In the genomic region with DNA sequence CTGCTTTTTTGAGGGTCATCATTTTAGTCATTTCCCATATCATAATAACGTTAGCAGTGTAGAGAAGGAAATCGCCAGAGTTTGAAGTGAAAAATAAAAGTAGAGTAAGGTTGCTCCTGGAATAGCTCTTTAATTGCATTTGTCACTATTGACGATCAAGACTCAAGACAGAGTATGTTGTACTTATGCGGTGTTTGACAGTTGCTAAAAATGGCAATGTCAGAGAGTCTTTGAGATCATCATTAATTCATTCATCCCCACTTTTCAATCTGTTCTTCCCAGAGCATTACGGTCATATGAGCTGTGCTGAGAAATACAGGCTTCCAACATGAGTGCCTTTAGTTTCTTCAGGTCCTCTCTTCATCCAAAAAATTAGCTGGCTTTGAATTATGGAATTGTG, we compare ENCODE assay signal across 35 cellular contexts.
"Had no signal": no experiment of that assay in that cellular context is flagged by ENCODE, and none has a peak within 500 bp of the region (broad histone marks: within the 10 kb centered on the region; RNA-seq: fewer than 3 reads in every experiment).

No MANE protein-coding gene starts in this region.

- H3K4me1 Mint-ChIP-seq: activated B cell treated with CpG ODN at 0.5 μM for 24 hours; activated CD4-positive, alpha-beta T cell treated with anti-CD3 and anti-CD28 coated beads, Interleukin-2, amount 10 ng/mL, durations not matched to agents 24 days and 14 days; activated naive CD8-positive, alpha-beta T cell treated with anti-CD3 and anti-CD28 coated beads for 36 hours; activated T-helper 17 cell treated with anti-CD3 and anti-CD28 coated beads, Interleukin-2, amount 50 U/mL, for 72 hours; central memory CD8-positive, alpha-beta T cell had no signal

- H3K36me3 ChIP-seq: adrenal gland, cardiac muscle cell had no signal

- H3K9me3 Mint-ChIP-seq: activated B cell treated with CpG ODN at 0.5 μM for 24 hours; activated CD4-positive, alpha-beta memory T cell treated with anti-CD3 and anti-CD28 coated beads for 36 hours; activated CD4-positive, alpha-beta T cell treated with anti-CD3 and anti-CD28 coated beads, Interleukin-2, amount 10 ng/mL, durations not matched to agents 24 days and 14 days; activated CD8-positive, alpha-beta T cell treated with anti-CD3 and anti-CD28 coated beads for 36 hours; activated naive CD4-positive, alpha-beta T cell treated with anti-CD3 and anti-CD28 coated beads for 36 hours; activated naive CD4-positive, alpha-beta T cell treated with anti-CD3 and anti-CD28 coated beads, Interleukin-2, amount 50 U/mL, for 72 hours; activated naive CD8-positive, alpha-beta T cell treated with anti-CD3 and anti-CD28 coated beads for 36 hours; activated T-cell treated with anti-CD3 and anti-CD28 coated beads, Interleukin-2, amount 50 U/mL, for 4 hours; activated T-cell treated with anti-CD3 and anti-CD28 coated beads, Interleukin-2, amount 50 U/mL, for 72 hours; activated T-helper 1 cell treated with anti-CD3 and anti-CD28 coated beads, Interleukin-12 subunit alpha, Interleukin-12 subunit beta, Interleukin-2, Interleukin-4 antibody, amounts not matched to agents 30 ng/mL and 10 ng/mL and 1 ng/mL, durations not matched to agents 14 hours and 24 hours and 36 hours; activated T-helper 17 cell treated with anti-CD3 and anti-CD28 coated beads, Interleukin-2, amount 50 U/mL, for 72 hours; central memory CD8-positive, alpha-beta T cell; T-helper 1 cell treated with Interleukin-12 subunit alpha and Interleukin-12 subunit beta and Interleukin-4 antibody, amounts not matched to agents 30 μg/mL and 1 μg/mL, for 36 hours; T-helper 2 cell treated with Interferon-gamma antibody and Interleukin-4, amounts not matched to agents 5 μg/mL and 100 μg/mL, for 36 hours had no signal

- H3K27me3 Mint-ChIP-seq: activated naive CD8-positive, alpha-beta T cell treated with anti-CD3 and anti-CD28 coated beads for 36 hours had no signal

- H3K9me3 ChIP-seq: adrenal gland, body of pancreas had no signal

- H3K36me3 Mint-ChIP-seq: activated CD4-positive, alpha-beta memory T cell treated with anti-CD3 and anti-CD28 coated beads for 36 hours; activated naive CD4-positive, alpha-beta T cell treated with anti-CD3 and anti-CD28 coated beads, Interleukin-2, amount 50 U/mL, for 72 hours; activated naive CD8-positive, alpha-beta T cell treated with anti-CD3 and anti-CD28 coated beads for 36 hours had no signal

- H3K27me3 ChIP-seq: adrenal gland, body of pancreas, cardiac muscle cell had no signal

- H3K27ac Mint-ChIP-seq: activated B cell treated with CpG ODN at 0.5 μM for 24 hours; activated CD4-positive, alpha-beta memory T cell treated with anti-CD3 and anti-CD28 coated beads for 36 hours; activated CD4-positive, alpha-beta T cell treated with anti-CD3 and anti-CD28 coated beads, Interleukin-2, amount 10 ng/mL, durations not matched to agents 24 days and 14 days; activated CD8-positive, alpha-beta T cell treated with anti-CD3 and anti-CD28 coated beads for 36 hours; activated naive CD4-positive, alpha-beta T cell treated with anti-CD3 and anti-CD28 coated beads for 36 hours; activated naive CD4-positive, alpha-beta T cell treated with anti-CD3 and anti-CD28 coated beads, Interleukin-2, amount 50 U/mL, for 72 hours; activated naive CD8-positive, alpha-beta T cell treated with anti-CD3 and anti-CD28 coated beads for 36 hours; activated T-cell treated with anti-CD3 and anti-CD28 coated beads, Interleukin-2, amount 50 U/mL, for 72 hours; activated T-helper 1 cell treated with anti-CD3 and anti-CD28 coated beads, Interleukin-12 subunit alpha, Interleukin-12 subunit beta, Interleukin-2, Interleukin-4 antibody, amounts not matched to agents 30 ng/mL and 10 ng/mL and 1 ng/mL, durations not matched to agents 14 hours and 24 hours and 36 hours; activated T-helper 17 cell treated with anti-CD3 and anti-CD28 coated beads, Interleukin-2, amount 50 U/mL, for 72 hours; T-helper 1 cell treated with Interleukin-12 subunit alpha and Interleukin-12 subunit beta and Interleukin-4 antibody, amounts not matched to agents 30 μg/mL and 1 μg/mL, for 36 hours; T-helper 2 cell treated with Interferon-gamma antibody and Interleukin-4, amounts not matched to agents 5 μg/mL and 100 μg/mL, for 36 hours had no signal

- H3K4me3 Mint-ChIP-seq: activated B cell treated with CpG ODN at 0.5 μM for 24 hours; activated CD4-positive, alpha-beta memory T cell treated with anti-CD3 and anti-CD28 coated beads for 36 hours; activated CD4-positive, alpha-beta T cell treated with anti-CD3 and anti-CD28 coated beads, Interleukin-2, amount 10 ng/mL, durations not matched to agents 24 days and 14 days; activated CD8-positive, alpha-beta T cell treated with anti-CD3 and anti-CD28 coated beads for 36 hours; activated naive CD4-positive, alpha-beta T cell treated with anti-CD3 and anti-CD28 coated beads for 36 hours; activated naive CD8-positive, alpha-beta T cell treated with anti-CD3 and anti-CD28 coated beads for 36 hours; activated T-cell treated with anti-CD3 and anti-CD28 coated beads, Interleukin-2, amount 50 U/mL, for 4 hours; activated T-cell treated with anti-CD3 and anti-CD28 coated beads, Interleukin-2, amount 50 U/mL, for 72 hours; activated T-helper 1 cell treated with anti-CD3 and anti-CD28 coated beads, Interleukin-12 subunit alpha, Interleukin-12 subunit beta, Interleukin-2, Interleukin-4 antibody, amounts not matched to agents 30 ng/mL and 10 ng/mL and 1 ng/mL, durations not matched to agents 14 hours and 24 hours and 36 hours; activated T-helper 17 cell treated with anti-CD3 and anti-CD28 coated beads, Interleukin-2, amount 50 U/mL, for 72 hours; central memory CD8-positive, alpha-beta T cell; T-helper 1 cell treated with Interleukin-12 subunit alpha and Interleukin-12 subunit beta and Interleukin-4 antibody, amounts not matched to agents 30 μg/mL and 1 μg/mL, for 36 hours; T-helper 2 cell treated with Interferon-gamma antibody and Interleukin-4, amounts not matched to agents 5 μg/mL and 100 μg/mL, for 36 hours had no signal

- H3K27ac ChIP-seq: adrenal gland, body of pancreas, cardiac muscle cell, VCaP had no signal

- H3K4me3 ChIP-seq: adrenal gland, body of pancreas, cardiac muscle cell had no signal

- H3K4me1 ChIP-seq: adrenal gland, body of pancreas had no signal

- DNase-seq: activated B cell treated with CpG ODN at 0.5 μM for 24 hours; activated CD4-positive, alpha-beta memory T cell treated with anti-CD3 and anti-CD28 coated beads for 36 hours; activated CD4-positive, alpha-beta T cell treated with anti-CD3 and anti-CD28 coated beads for 4 hours; activated CD4-positive, alpha-beta T cell treated with anti-CD3 and anti-CD28 coated beads, Interleukin-2, amount 10 ng/mL, durations not matched to agents 24 days and 14 days; activated CD4-positive, alpha-beta T cell treated with anti-CD3 and anti-CD28 coated beads, Interleukin-2, amount 50 U/mL, for 1 hour; activated CD4-positive, alpha-beta T cell treated with anti-CD3 and anti-CD28 coated beads, Interleukin-2, amount 50 U/mL, for 4 hours; activated CD4-positive, CD25-positive, alpha-beta regulatory T cell treated with anti-CD3 and anti-CD28 coated beads, Interleukin-2, amount 50 U/mL, for 72 hours; activated CD8-positive, alpha-beta memory T cell treated with anti-CD3 and anti-CD28 coated beads, Interleukin-2, amount 50 U/mL, for 4 hours; activated CD8-positive, alpha-beta T cell treated with anti-CD3 and anti-CD28 coated beads for 36 hours; activated effector memory CD4-positive, alpha-beta T cell treated with anti-CD3 and anti-CD28 coated beads, Interleukin-2, amount 50 U/mL, for 16 hours; activated gamma-delta T cell treated with Interleukin-2 at 50 U/mL for 16 hours; activated naive CD4-positive, alpha-beta T cell; activated naive CD4-positive, alpha-beta T cell treated with anti-CD3 and anti-CD28 coated beads for 36 hours; activated naive CD4-positive, alpha-beta T cell treated with anti-CD3 and anti-CD28 coated beads, Interleukin-2, amount 50 U/mL, for 16 hours; activated naive CD8-positive, alpha-beta T cell treated with anti-CD3 and anti-CD28 coated beads for 36 hours; activated T-cell treated with anti-CD3 and anti-CD28 coated beads for 4 hours; activated T-cell treated with anti-CD3 and anti-CD28 coated beads, Interleukin-2, amount 50 U/mL, for 1 hour; activated T-cell treated with anti-CD3 and anti-CD28 coated beads, Interleukin-2, amount 50 U/mL, for 4 hours; activated T-cell treated with anti-CD3 and anti-CD28 coated beads, Interleukin-2, amount 50 U/mL, for 72 hours; adrenal gland; amniotic stem cell; aorta; body of pancreas; cerebellar nuclear complex; T-helper 1 cell; T-helper 2 cell; T-helper 9 cell had no signal
